In the genomic region with DNA sequence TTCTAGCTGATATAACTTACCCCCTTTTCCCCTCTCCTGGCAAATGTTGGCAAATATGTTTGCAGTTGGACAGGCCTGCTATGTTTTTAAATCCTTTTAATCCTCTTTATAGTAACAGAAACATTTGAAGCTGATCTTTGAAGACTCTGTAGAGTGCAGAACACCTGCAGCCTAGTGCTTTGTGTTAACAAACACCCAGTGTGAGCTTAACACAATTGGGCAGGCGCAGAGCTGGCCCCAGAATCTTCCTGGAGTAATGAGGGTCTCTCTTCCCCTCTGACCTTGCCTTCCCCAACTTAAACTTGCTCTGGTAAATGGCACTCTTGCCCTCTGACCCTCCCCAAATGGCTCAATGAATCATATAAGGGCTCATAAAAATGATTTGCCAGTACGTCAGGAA, we compare ENCODE assay signal across 1 cellular context.
TF ChIP-seq lines count a peak whose summit lies in the region.

No MANE protein-coding gene starts in this region.

TF ChIP-seq in H1, 55 proteins besides CTCF, POLR2A, EP300 and RAD21:
- TF ChIP-seq PHF8 (conservative IDR thresholded peaks at IDR 0.05; ENCODE audit: low read depth, low read length) (no peak), CBX5 (IDR thresholded peaks at IDR 0.05; ENCODE audit: low read depth, low read length) (no peak), HDAC2 (IDR thresholded peaks at IDR 0.05; ENCODE audit: borderline replicate concordance in 1 of 2, low read depth in 2 of 2, low read length in 2 of 2) (no peak), ZNF274 (IDR thresholded peaks at IDR 0.05; ENCODE audit: borderline replicate concordance, extremely low read depth, low read length) (no peak), CHD2 (IDR thresholded peaks at IDR 0.05; ENCODE audit: low read length) (no peak), RXRA (IDR thresholded peaks at IDR 0.05; ENCODE audit: insufficient read depth, low read depth, low read length) (no peak)
- TF ChIP-seq, protein P1, sequence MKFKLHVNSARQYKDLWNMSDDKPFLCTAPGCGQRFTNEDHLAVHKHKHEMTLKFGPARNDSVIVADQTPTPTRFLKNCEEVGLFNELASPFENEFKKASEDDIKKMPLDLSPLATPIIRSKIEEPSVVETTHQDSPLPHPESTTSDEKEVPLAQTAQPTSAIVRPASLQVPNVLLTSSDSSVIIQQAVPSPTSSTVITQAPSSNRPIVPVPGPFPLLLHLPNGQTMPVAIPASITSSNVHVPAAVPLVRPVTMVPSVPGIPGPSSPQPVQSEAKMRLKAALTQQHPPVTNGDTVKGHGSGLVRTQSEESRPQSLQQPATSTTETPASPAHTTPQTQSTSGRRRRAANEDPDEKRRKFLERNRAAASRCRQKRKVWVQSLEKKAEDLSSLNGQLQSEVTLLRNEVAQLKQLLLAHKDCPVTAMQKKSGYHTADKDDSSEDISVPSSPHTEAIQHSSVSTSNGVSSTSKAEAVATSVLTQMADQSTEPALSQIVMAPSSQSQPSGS (IDR thresholded peaks at IDR 0.05; ENCODE audit: low read length), result no peak
